ENCODE assay signal across 9 cellular contexts in genomic region chrX:135543924-135544323, GRCh38. TPM values are rescaled to one million over a fixed set of nuclear protein-coding genes. Genes with fewer than 3 reads are reported as not detected.
DNase-seq lines count a peak whose midpoint lies in the region; ATAC-seq and TF ChIP-seq lines count a peak whose summit lies in the region.
"Had no signal": no experiment of that assay in that cellular context is flagged by ENCODE, and none has a peak within 500 bp of the region (broad histone marks: within the 10 kb centered on the region; RNA-seq: fewer than 3 reads in every experiment).

No MANE protein-coding gene starts in this region.

- H3K36me3 ChIP-seq in uterus = no peaks in the 10 kb centered on the region

- H3K4me3 ChIP-seq in uterus = no peak overlapping the region
- H3K4me3 ChIP-seq: SK-N-MC had no signal

- peak; percentile 73 for DNase-seq in DMS53 (lab: John Stamatoyannopoulos, UW)
- DNase-seq in SK-MEL-5 (ENCODE audit: low read depth, low spot score) = peak; percentile 50
- DNase-seq in iPS-NIHi11 (ENCODE audit: low spot score) = peak; percentile 18
- DNase-seq in COLO668 (lab: John Stamatoyannopoulos, UW; ENCODE audit: unreplicated experiment) = no peak
- DNase-seq in KG1 (lab: John Stamatoyannopoulos, UW) = no peak
- DNase-seq in GOT3 (lab: John Stamatoyannopoulos, UW) = no peak
- no peak for DNase-seq in uterus

- in situ Hi-C loops in SK-MEL-5 (cut with HindIII; ENCODE audit: low pct_unique_long_range_greater_than_20kb, low sequenced_read_pairs) = no loop called here

- no peaks in the 10 kb centered on the region for H3K27me3 ChIP-seq in uterus

- no peaks in the 10 kb centered on the region for H3K9me3 ChIP-seq in uterus

- peak; percentile 42 for ATAC-seq in GM19397 (IDR thresholded peaks at IDR 0.05; ENCODE audit: unreplicated experiment)

- no peak for TF ChIP-seq POLR2A in uterus (IDR thresholded peaks at IDR 0.05)

- TF ChIP-seq CTCF in uterus (IDR thresholded peaks at IDR 0.05) = no peak

- no peak overlapping the region for H3K27ac ChIP-seq in uterus
- H3K27ac ChIP-seq: SK-N-MC had no signal

- intact Hi-C loops in uterus (cut with DNase I; ENCODE audit: low total_unique reads) = no loop called here

- H3K4me1 ChIP-seq in uterus = no peaks in the 10 kb centered on the region

RNA-seq across cellular contexts. Expression of gene INTS6L, which starts 23.5 kb away (rescaled TPM):
- 5.0 and 6.6 TPM in 2 replicates for total RNA-seq in SK-MEL-5 (2014; rRNA removed; shearing (Covaris generic))
- 4.2 and 4.4 TPM in 2 replicates for polyA plus RNA-seq in SK-MEL-5 (2015; cell fraction: cytosol; rRNA removed)
- 70.6 and 87.2 TPM in 2 replicates for polyA plus RNA-seq in SK-MEL-5 (2015; cell fraction: nucleus; rRNA removed)
- total RNA-seq in uterus = 10 to 100 TPM; 14.4 to 26.1 (median 22.6) TPM

Comparison
In these comparisons a context has a peak if more than half of its experiments do, and no peak if none do; other contexts are left out.
1. DNase-seq: peak in DMS53 (single experiment), SK-MEL-5 (single experiment) and iPS-NIHi11 (single experiment); none in COLO668 (single experiment), KG1 (single experiment), GOT3 (single experiment) and uterus (0 of 2).